ENCODE assay signal across 21 cellular contexts in genomic region chr1:229002451-229002960, GRCh38.
DNase-seq lines count a peak whose midpoint lies in the region; ATAC-seq, FAIRE-seq and TF ChIP-seq lines count a peak whose summit lies in the region.
"Had no signal": no experiment of that assay in that cellular context is flagged by ENCODE, and none has a peak within 500 bp of the region (broad histone marks: within the 10 kb centered on the region; RNA-seq: fewer than 3 reads in every experiment).

No MANE protein-coding gene starts in this region.

- no peak overlapping the region for H4K91ac ChIP-seq in neuronal stem cell (ENCODE audit: low read depth, low read length, poor library complexity)

- H3K4me2 ChIP-seq in HepG2 (ENCODE audit: low read depth, low read length) (no peak overlapping the region), neuronal stem cell (ENCODE audit: insufficient read depth, low read length, poor library complexity, severe bottlenecking) (no peak overlapping the region)
- H3K4me2 ChIP-seq: BLaER1 had no signal

- no peak for TF ChIP-seq POLR2A in HepG2 (IDR thresholded peaks at IDR 0.05; ENCODE audit: insufficient read depth in 1 of 2, low read depth in 2 of 2, low read length in 2 of 2)
- no peak for TF ChIP-seq POLR2A in right lobe of liver (IDR thresholded peaks at IDR 0.05)
- TF ChIP-seq POLR2A in breast epithelium (IDR thresholded peaks at IDR 0.05), result no peak

- no peak overlapping the region for H2AK5ac ChIP-seq in neuronal stem cell (ENCODE audit: low read depth, low read length)

- H2BK5ac ChIP-seq in neuronal stem cell (ENCODE audit: low read length), result no peak overlapping the region

- H3K4me3 ChIP-seq in HepG2 (replicated peaks in 1 of 3; ENCODE audit: insufficient read depth in 1 of 3, low read depth in 2 of 3, low read length in 3 of 3) (no peak overlapping the region), right lobe of liver (no peak overlapping the region), neuronal stem cell (ENCODE audit: low read length in 2 of 2) (no peak overlapping the region), WERI-Rb-1 (ENCODE audit: low read depth, low read length) (no peak overlapping the region), breast epithelium (no peak overlapping the region)
- H3K4me3 ChIP-seq: BLaER1, MG63, SJCRH30 had no signal

- intact Hi-C loops in HepG2 (cut with micrococcal nuclease; ENCODE audit: unreplicated experiment) (no loop called here), right lobe of liver (cut with DNase I) (no loop called here), breast epithelium (cut with DNase I; ENCODE audit: low total_unique reads) (no loop called here)

- no peaks in the 10 kb centered on the region for H3K9me3 ChIP-seq in HepG2 (ENCODE audit: low read length)
- no peaks in the 10 kb centered on the region for H3K9me3 ChIP-seq in right lobe of liver
- H3K9me3 ChIP-seq in neuronal stem cell (replicated peaks in 1 of 2; ENCODE audit: control insufficient read depth in 2 of 2, insufficient read depth in 1 of 2, low read depth in 1 of 2, low read length in 2 of 2), result no peaks in the 10 kb centered on the region
- H3K9me3 ChIP-seq in WERI-Rb-1 (ENCODE audit: severe bottlenecking), result no peaks in the 10 kb centered on the region
- H3K9me3 ChIP-seq in breast epithelium, result no peaks in the 10 kb centered on the region
- H3K9me3 ChIP-seq: BLaER1, MG63, SJCRH30 had no signal

- H2BK120ac ChIP-seq in neuronal stem cell (ENCODE audit: low read depth, low read length), result no peak overlapping the region

- CTCF ChIA-PET in HepG2 (lab: Yijun Ruan, JAX; ENCODE audit: low intra/inter-chr PET ratio, low total read pairs), result no interaction called here

- WGBS in HepG2 (ENCODE audit: low lambda C conversion rate), result 73% methylated on average over 4 of the region's 4 CpGs
- WGBS in right lobe of liver (ENCODE audit: insufficient coverage, low coverage, low lambda C conversion rate, missing lambda C conversion rate), result 90% methylated on average over 4 of the region's 4 CpGs
- WGBS in neuronal stem cell (ENCODE audit: extremely low coverage in 2 of 2, insufficient read length in 2 of 2, insufficient replicate concordance in 1 of 2), 2 donors, result no CpG with 5 or more reads among the region's 4 CpGs

- no peak for TF ChIP-seq RAD21 in HepG2 (CRISPR knock-in tag; IDR thresholded peaks at IDR 0.05)

- POLR2A ChIA-PET in HepG2 (lab: Yijun Ruan, JAX), result no interaction called here

- ATAC-seq in HepG2 (no peak), right lobe of liver (no peak), GM21737 (IDR thresholded peaks at IDR 0.05; ENCODE audit: unreplicated experiment) (no peak)
- ATAC-seq: PC-3, SK-N-SH treated with all-trans-retinoic acid at 6 μM for 48 hours had no signal

- in situ Hi-C loops in HepG2 (cut with HindIII; ENCODE audit: extremely low pct_ligation_motif_present, low pct_unique_long_range_greater_than_20kb), result no loop called here

- peak overlapping the region; percentile 29 for H3K18ac ChIP-seq in neuronal stem cell (ENCODE audit: low read length)

- H3K9ac ChIP-seq in HepG2 (ENCODE audit: insufficient read depth, low read depth, low read length) (no peak overlapping the region; the same call in 1 of the 2 replicates), neuronal stem cell (ENCODE audit: low read depth, low read length, poor library complexity) (no peak overlapping the region)
- H3K9ac ChIP-seq: BLaER1 had no signal

- H3K36me3 ChIP-seq in HepG2 (replicated peaks in 1 of 2; ENCODE audit: control insufficient read depth in 1 of 2, insufficient read depth in 2 of 2, low read length in 2 of 2) (no peaks in the 10 kb centered on the region), right lobe of liver (no peaks in the 10 kb centered on the region), neuronal stem cell (replicated peaks in 1 of 2; ENCODE audit: control insufficient read depth in 2 of 2, insufficient read depth in 2 of 2, low read length in 2 of 2) (no peaks in the 10 kb centered on the region), WERI-Rb-1 (no peaks in the 10 kb centered on the region), breast epithelium (no peaks in the 10 kb centered on the region)
- H3K36me3 ChIP-seq: BLaER1, MG63, SJCRH30 had no signal

- no peak overlapping the region for H2BK12ac ChIP-seq in neuronal stem cell (ENCODE audit: low read length)

- no TSS peak for BruUV-seq in HepG2 (replicated peaks; lab: Mats Ljungman, UMichigan)

- H2BK15ac ChIP-seq in neuronal stem cell (ENCODE audit: low read length), result no peak overlapping the region

- H4K8ac ChIP-seq in neuronal stem cell (ENCODE audit: low read depth, low read length), result no peak overlapping the region

- no peaks in the 10 kb centered on the region for H3K79me2 ChIP-seq in HepG2 (ENCODE audit: insufficient read depth, low read length)

- TF ChIP-seq CTCF in HepG2 (CRISPR knock-in tag; IDR thresholded peaks at IDR 0.05) (no peak), right lobe of liver (IDR thresholded peaks at IDR 0.05) (no peak), WERI-Rb-1 (IDR thresholded peaks at IDR 0.05; ENCODE audit: low read depth, low read length) (no peak), breast epithelium (IDR thresholded peaks at IDR 0.05) (no peak)

- FAIRE-seq in HepG2 (lab: Jason Lieb, UNC), result no peak
- FAIRE-seq: A204.1, D721Med, GM19239 had no signal

- H4K20me1 ChIP-seq in HepG2 (ENCODE audit: insufficient read depth, low read length), result no peaks in the 10 kb centered on the region
- H4K20me1 ChIP-seq: BLaER1 had no signal

- DNase-seq in HepG2 (ENCODE audit: low spot score) (no peak), right lobe of liver (no peak), neuronal stem cell (ENCODE audit: low spot score) (no peak), WERI-Rb-1 (no peak), NCI-H2029 treated with DMSO at 0.1 percent for 48 hours (lab: John Stamatoyannopoulos, UW) (no peak), breast epithelium (ENCODE audit: low spot score in 2 of 2) (no peak)
- DNase-seq: CD4-positive, CD25-positive, alpha-beta regulatory T cell; KBM-7; MG63; NCI-H2081; NCI-H226; NCI-H510A treated with DMSO at 0.1 percent for 48 hours; PC-3; SJCRH30 had no signal

- H3K79me1 ChIP-seq in neuronal stem cell (ENCODE audit: low read depth, low read length), result no peaks in the 10 kb centered on the region

- no peaks in the 10 kb centered on the region for H3K27me3 ChIP-seq in HepG2 (ENCODE audit: control insufficient read depth in 1 of 2, insufficient read depth in 2 of 2, low read length in 2 of 2)
- no peaks in the 10 kb centered on the region for H3K27me3 ChIP-seq in right lobe of liver
- H3K27me3 ChIP-seq in neuronal stem cell (ENCODE audit: control insufficient read depth in 3 of 3, insufficient read depth in 3 of 3, low read depth in 1 of 3, low read length in 3 of 3), result no peaks in the 10 kb centered on the region
- no peaks in the 10 kb centered on the region for H3K27me3 ChIP-seq in WERI-Rb-1 (ENCODE audit: insufficient read depth, low read depth, severe bottlenecking)
- H3K27me3 ChIP-seq in breast epithelium, result no peaks in the 10 kb centered on the region
- H3K27me3 ChIP-seq: BLaER1, MG63, SJCRH30 had no signal

- H3K14ac ChIP-seq in neuronal stem cell (ENCODE audit: low read length), result no peak overlapping the region

- H2AFZ ChIP-seq in HepG2 (ENCODE audit: low read length) (no peak overlapping the region), neuronal stem cell (ENCODE audit: low read length) (no peak overlapping the region)

- TF ChIP-seq EP300 in HepG2 (IDR thresholded peaks at IDR 0.05; ENCODE audit: low read depth in 2 of 2, low read length in 2 of 2) (no peak), HepG2 (CRISPR knock-in tag; IDR thresholded peaks at IDR 0.05; ENCODE audit: borderline replicate concordance) (no peak)

- H3K4me1 ChIP-seq in HepG2 (ENCODE audit: insufficient read depth, low read length) (peaks cover 79% of the 10 kb centered on the region), right lobe of liver (no peaks in the 10 kb centered on the region), neuronal stem cell (ENCODE audit: control insufficient read depth in 2 of 2, insufficient read depth in 1 of 2, low read depth in 1 of 2, low read length in 2 of 2) (peaks cover 0 to 18% of the 10 kb centered on the region in 2 donors), breast epithelium (no peaks in the 10 kb centered on the region)
- H3K4me1 ChIP-seq: BLaER1 had no signal

- no peak overlapping the region for H3K4ac ChIP-seq in neuronal stem cell (ENCODE audit: low read length)

- H3K27ac ChIP-seq in HepG2 (ENCODE audit: extremely low read length, insufficient read depth, low read length) (peak overlapping the region; percentile 16), right lobe of liver (no peak overlapping the region), cingulate gyrus (ENCODE audit: low read depth, low read length) (peak overlapping the region; percentile 93), neuronal stem cell (replicated peaks; ENCODE audit: low read length) (no peak overlapping the region), WERI-Rb-1 (no peak overlapping the region), breast epithelium (no peak overlapping the region)
- H3K27ac ChIP-seq: BLaER1, SJCRH30 had no signal

- no peak overlapping the region for H3K23ac ChIP-seq in neuronal stem cell (ENCODE audit: low read depth, low read length, poor library complexity)

TF ChIP-seq in HepG2, 621 proteins besides CTCF, POLR2A, EP300 and RAD21:
- TF ChIP-seq ZBTB34 (CRISPR knock-in tag; IDR thresholded peaks at IDR 0.05), result 0 out of 2 replicates have a peak, but pooled peaks have one; percentile 29
- TF ChIP-seq, protein P1, sequence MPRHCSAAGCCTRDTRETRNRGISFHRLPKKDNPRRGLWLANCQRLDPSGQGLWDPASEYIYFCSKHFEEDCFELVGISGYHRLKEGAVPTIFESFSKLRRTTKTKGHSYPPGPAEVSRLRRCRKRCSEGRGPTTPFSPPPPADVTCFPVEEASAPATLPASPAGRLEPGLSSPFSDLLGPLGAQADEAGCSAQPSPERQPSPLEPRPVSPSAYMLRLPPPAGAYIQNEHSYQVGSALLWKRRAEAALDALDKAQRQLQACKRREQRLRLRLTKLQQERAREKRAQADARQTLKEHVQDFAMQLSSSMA (CRISPR knock-in tag; IDR thresholded peaks at IDR 0.05), result no peak

Comparison
In these comparisons a context has a peak if more than half of its experiments do, and no peak if none do; other contexts are left out.
1. H3K27ac ChIP-seq: peak in HepG2 (single experiment) and cingulate gyrus (single experiment); none in right lobe of liver (0 of 3), neuronal stem cell (single experiment), WERI-Rb-1 (single experiment) and breast epithelium (0 of 2).